In the genomic region with DNA sequence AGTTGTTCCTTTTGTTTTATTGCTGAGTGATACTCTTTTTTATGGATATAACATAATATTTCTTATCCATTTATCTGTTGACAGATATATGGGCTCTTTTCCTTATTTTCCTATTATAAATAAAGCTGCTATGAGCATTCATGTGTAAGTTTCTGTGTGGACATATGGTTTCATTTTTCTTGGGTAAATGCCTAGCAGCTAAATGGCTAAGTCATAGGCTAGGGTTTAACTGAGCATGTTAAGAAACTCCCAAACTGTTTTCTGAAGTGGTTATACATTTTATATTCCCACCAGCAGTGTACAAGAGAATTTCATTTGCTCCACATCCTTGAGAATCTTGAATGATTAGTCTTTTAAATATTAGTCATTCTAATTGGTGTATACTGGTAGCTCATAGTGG, we compare ENCODE assay signal across 19 cellular contexts.
DNase-seq lines count a peak whose midpoint lies in the region; ATAC-seq, FAIRE-seq and TF ChIP-seq lines count a peak whose summit lies in the region.
"Had no signal": no experiment of that assay in that cellular context is flagged by ENCODE, and none has a peak within 500 bp of the region (broad histone marks: within the 10 kb centered on the region; RNA-seq: fewer than 3 reads in every experiment).

No MANE protein-coding gene starts in this region.

- POLR2A ChIA-PET in AG04449 (lab: Yijun Ruan, JAX), result interaction anchor here (0.9 kb wide), 1 partner anchor 191 kb away, joined by 3 read pairs; no protein-coding TSS in a partner anchor

- H3K4me1 ChIP-seq in GM23248 (ENCODE audit: insufficient read depth) (peaks cover 22% of the 10 kb centered on the region), astrocyte (ENCODE audit: insufficient read depth, low read length) (peaks cover 3% of the 10 kb centered on the region), stomach (no peaks in the 10 kb centered on the region)

- intact Hi-C loops in stomach (cut with DNase I; ENCODE audit: low total_unique reads), result no loop called here

- H3K36me3 ChIP-seq in GM23248 (ENCODE audit: low read depth) (no peaks in the 10 kb centered on the region), astrocyte (ENCODE audit: insufficient read depth, low read length) (no peaks in the 10 kb centered on the region), stomach (no peaks in the 10 kb centered on the region)

- H3K4me3 Mint-ChIP-seq in astrocyte (ENCODE audit: unreplicated experiment), result no peak overlapping the region
- H3K4me3 Mint-ChIP-seq: CD4-positive, CD25-positive, alpha-beta regulatory T cell had no signal

- no peaks in the 10 kb centered on the region for H3K27me3 Mint-ChIP-seq in astrocyte (ENCODE audit: low read depth, unreplicated experiment)
- H3K27me3 Mint-ChIP-seq: CD4-positive, CD25-positive, alpha-beta regulatory T cell had no signal

- in situ Hi-C loops in GM23248 (cut with MboI), result no loop called here

- no peak overlapping the region for H3K27ac ChIP-seq in GM23248
- no peak overlapping the region for H3K27ac ChIP-seq in astrocyte (ENCODE audit: low read depth, low read length)
- no peak overlapping the region for H3K27ac ChIP-seq in stomach
- H3K27ac ChIP-seq: PC-9, SK-N-MC had no signal

- no peak for TF ChIP-seq EP300 in stomach (IDR thresholded peaks at IDR 0.05)

- CTCF ChIA-PET in AG04449 (lab: Yijun Ruan, JAX), result interaction anchor here (1.1 to 1.8 kb wide), 2 partner anchors 1313 to 1317 kb away, joined by 3 to 8 read pairs; no protein-coding TSS in a partner anchor

- TF ChIP-seq CTCF in AG04449 (IDR thresholded peaks at IDR 0.05; ENCODE audit: insufficient read depth, low read length, missing control alignments) (no peak), astrocyte (IDR thresholded peaks at IDR 0.05; ENCODE audit: insufficient read depth, low read depth, low read length) (no peak), stomach (IDR thresholded peaks at IDR 0.05) (no peak)

- no peaks in the 10 kb centered on the region for H3K9me2 ChIP-seq in GM23248 (ENCODE audit: insufficient read depth)

- no peaks in the 10 kb centered on the region for H3K27me3 ChIP-seq in GM23248 (replicated peaks; ENCODE audit: insufficient read depth)
- H3K27me3 ChIP-seq in astrocyte (ENCODE audit: insufficient read depth, low read length), result no peaks in the 10 kb centered on the region
- H3K27me3 ChIP-seq in stomach, result no peaks in the 10 kb centered on the region

- H3K79me2 ChIP-seq in GM23248 (ENCODE audit: insufficient read depth) (no peaks in the 10 kb centered on the region), astrocyte (ENCODE audit: insufficient read depth, low read length) (no peaks in the 10 kb centered on the region)

- H3K9me3 Mint-ChIP-seq in astrocyte (ENCODE audit: unreplicated experiment), result peaks cover under 1% of the 10 kb centered on the region

- H2AFZ ChIP-seq in GM23248 (peak overlapping the region; percentile 32), astrocyte (ENCODE audit: low read depth, low read length) (no peak overlapping the region)
- H2AFZ ChIP-seq: PC-9 had no signal

- no peaks in the 10 kb centered on the region for H3K9me3 ChIP-seq in GM23248 (ENCODE audit: low read depth)
- no peaks in the 10 kb centered on the region for H3K9me3 ChIP-seq in astrocyte (ENCODE audit: insufficient read depth, low read depth, low read length)
- no peaks in the 10 kb centered on the region for H3K9me3 ChIP-seq in stomach

- no peaks in the 10 kb centered on the region for H3K36me3 Mint-ChIP-seq in astrocyte (ENCODE audit: low read depth, unreplicated experiment)
- H3K36me3 Mint-ChIP-seq: CD4-positive, CD25-positive, alpha-beta regulatory T cell had no signal

- FAIRE-seq in astrocyte (lab: Jason Lieb, UNC), result no peak

- peak; percentile 14 for DNase-seq in AG04449 (ENCODE audit: low read depth, low spot score)
- DNase-seq in GM23248, result peak; percentile 41
- peak; percentile 11 for DNase-seq in astrocyte (ENCODE audit: low read depth)
- peak; percentile 20 for DNase-seq in fibroblast of the conjunctiva (ENCODE audit: low read depth)
- no peak for DNase-seq in NCI-H510A treated with DMSO at 0.1 percent for 48 hours (lab: John Stamatoyannopoulos, UW)
- no peak for DNase-seq in activated T-cell treated with anti-CD3 and anti-CD28 coated beads, Interleukin-2, amount 50 U/mL, for 1 hour
- no peak for DNase-seq in stomach
- DNase-seq: Calu3; CD4-positive, CD25-positive, alpha-beta regulatory T cell; DND-41; H7; Kasumi-1; MV-4-11; NCI-H1417 treated with DMSO at 0.1 percent for 48 hours; NCI-H2081 treated with DMSO at 0.1 percent for 48 hours; NCI-H345; PC-9 had no signal

- H3F3A ChIP-seq in GM23248 (ENCODE audit: insufficient read depth), result peaks cover 9% of the 10 kb centered on the region; the same call in 1 of the 2 replicates

- H4K20me1 ChIP-seq in GM23248 (ENCODE audit: insufficient read depth) (no peaks in the 10 kb centered on the region), astrocyte (ENCODE audit: insufficient read depth, low read length) (no peaks in the 10 kb centered on the region)

- H3K27ac Mint-ChIP-seq in astrocyte (ENCODE audit: unreplicated experiment), result no peak overlapping the region
- H3K27ac Mint-ChIP-seq: CD4-positive, CD25-positive, alpha-beta regulatory T cell had no signal

- H3K4me1 Mint-ChIP-seq in astrocyte (ENCODE audit: low read depth, unreplicated experiment), result peaks cover 2% of the 10 kb centered on the region
- H3K4me1 Mint-ChIP-seq: CD4-positive, CD25-positive, alpha-beta regulatory T cell had no signal

- H3K9ac ChIP-seq in GM23248, result no peak overlapping the region
- H3K9ac ChIP-seq in astrocyte (ENCODE audit: low read length), result no peak overlapping the region

- no peak for TF ChIP-seq POLR2A in stomach (IDR thresholded peaks at IDR 0.05)

- no peak overlapping the region for H3K4me3 ChIP-seq in AG04449 (ENCODE audit: low read depth, low read length)
- H3K4me3 ChIP-seq in GM23248, result no peak overlapping the region
- no peak overlapping the region for H3K4me3 ChIP-seq in astrocyte (ENCODE audit: insufficient read depth, low read depth, low read length)
- H3K4me3 ChIP-seq in stomach, result no peak overlapping the region
- H3K4me3 ChIP-seq: PC-9, SK-N-MC had no signal

- H3K4me2 ChIP-seq in GM23248 (ENCODE audit: unreplicated experiment), result no peak overlapping the region
- no peak overlapping the region for H3K4me2 ChIP-seq in astrocyte (ENCODE audit: low read length)
- H3K4me2 ChIP-seq: PC-9 had no signal

- ATAC-seq in GM21423 (IDR thresholded peaks at IDR 0.05; ENCODE audit: unreplicated experiment), result no peak

Comparison
In these comparisons a context has a peak if more than half of its experiments do, and no peak if none do; other contexts are left out.
1. DNase-seq: peak in AG04449 (single experiment), GM23248 (single experiment), astrocyte (single experiment) and fibroblast of the conjunctiva (single experiment); none in NCI-H510A treated with DMSO at 0.1 percent for 48 hours (single experiment), activated T-cell treated with anti-CD3 and anti-CD28 coated beads, Interleukin-2, amount 50 U/mL, for 1 hour (single experiment) and stomach (single experiment).